ENCODE assay signal across 13 cellular contexts in the genomic region with DNA sequence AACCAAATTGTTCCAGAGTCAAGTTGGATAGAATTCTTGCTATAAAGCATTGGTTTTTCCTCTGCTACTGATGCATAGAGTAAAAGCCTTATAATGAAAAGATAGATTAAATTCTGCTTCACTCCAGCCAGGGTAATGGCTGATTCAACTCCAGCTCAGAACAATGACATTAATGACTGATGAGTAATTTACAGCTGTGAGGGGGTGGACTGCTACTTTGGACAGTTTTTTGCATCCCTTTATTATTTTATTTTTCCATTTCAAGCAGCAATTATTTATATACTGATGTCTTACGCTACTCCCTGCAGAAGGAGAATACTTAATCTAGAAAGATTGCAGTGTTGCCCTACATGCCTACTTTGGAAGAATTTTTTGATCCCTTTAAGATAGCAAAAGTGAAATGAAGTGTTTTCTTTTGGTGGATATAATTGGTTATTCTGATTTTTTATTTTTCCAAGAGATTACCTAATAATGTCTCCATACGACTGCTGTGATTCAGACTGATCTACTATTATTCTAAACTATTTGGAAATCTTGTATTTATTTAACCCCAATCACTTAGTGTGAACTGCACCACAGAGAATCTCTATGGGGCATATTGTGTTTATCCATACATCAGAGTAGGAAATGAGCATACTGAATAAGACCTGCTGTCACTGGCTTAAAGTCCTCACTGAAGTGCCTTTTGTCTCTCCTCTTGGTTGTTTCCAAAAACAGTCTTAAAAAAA.
DNase-seq lines count a peak whose midpoint lies in the region; TF ChIP-seq lines count a peak whose summit lies in the region.
"Had no signal": no experiment of that assay in that cellular context is flagged by ENCODE, and none has a peak within 500 bp of the region (broad histone marks: within the 10 kb centered on the region; RNA-seq: fewer than 3 reads in every experiment).

No MANE protein-coding gene starts in this region.

- intact Hi-C loops in activated T-helper 1 cell treated with anti-CD3 and anti-CD28 coated beads, Interleukin-12 subunit alpha, Interleukin-12 subunit beta, Interleukin-2, Interleukin-4 antibody, amounts not matched to agents 30 ng/mL and 10 ng/mL and 1 ng/mL, durations not matched to agents 14 hours and 24 hours and 36 hours (cut with micrococcal nuclease), result no loop called here

- H3K4me3 Mint-ChIP-seq in activated T-helper 1 cell treated with anti-CD3 and anti-CD28 coated beads, Interleukin-12 subunit alpha, Interleukin-12 subunit beta, Interleukin-2, Interleukin-4 antibody, amounts not matched to agents 30 ng/mL and 10 ng/mL and 1 ng/mL, durations not matched to agents 14 hours and 24 hours and 36 hours, result no peak overlapping the region
- H3K4me3 Mint-ChIP-seq: activated naive CD8-positive, alpha-beta T cell; IgD-negative memory B cell had no signal

- H3K9me3 ChIP-seq in tibial nerve, result peaks cover 0 to 3% (median 0%) of the 10 kb centered on the region in 4 donors
- H3K9me3 ChIP-seq: esophagus muscularis mucosa had no signal

- no peak for TF ChIP-seq POLR2A in tibial nerve (IDR thresholded peaks at IDR 0.05)

- H3K27me3 ChIP-seq in tibial nerve, result no peaks in the 10 kb centered on the region
- H3K27me3 ChIP-seq: esophagus muscularis mucosa had no signal

- peak; percentile 21 for DNase-seq in A172 (ENCODE audit: low spot score)
- peak; percentile 19 for DNase-seq in HS-5 (ENCODE audit: low read depth)
- peak; percentile 32 for DNase-seq in astrocyte of the hippocampus (ENCODE audit: low read depth, low spot score)
- peak; percentile 43 for DNase-seq in hepatic stellate cell (ENCODE audit: low spot score)
- DNase-seq in ureter (ENCODE audit: low spot score), result no peak
- no peak for DNase-seq in activated T-helper 1 cell treated with anti-CD3 and anti-CD28 coated beads, Interleukin-12 subunit alpha, Interleukin-12 subunit beta, Interleukin-2, Interleukin-4 antibody, amounts not matched to agents 30 ng/mL and 10 ng/mL and 1 ng/mL, durations not matched to agents 14 hours and 24 hours and 36 hours (ENCODE audit: low spot score)
- DNase-seq in tibial nerve (ENCODE audit: low spot score in 2 of 2), result no peak
- no peak for DNase-seq in T-helper 2 cell
- DNase-seq: mesenchymal stem cell, NCI-H1417 treated with DMSO at 0.1 percent for 48 hours had no signal

- no peaks in the 10 kb centered on the region for H3K4me1 Mint-ChIP-seq in activated T-helper 1 cell treated with anti-CD3 and anti-CD28 coated beads, Interleukin-12 subunit alpha, Interleukin-12 subunit beta, Interleukin-2, Interleukin-4 antibody, amounts not matched to agents 30 ng/mL and 10 ng/mL and 1 ng/mL, durations not matched to agents 14 hours and 24 hours and 36 hours (ENCODE audit: low read depth)

- H3K9me3 Mint-ChIP-seq in activated T-helper 1 cell treated with anti-CD3 and anti-CD28 coated beads, Interleukin-12 subunit alpha, Interleukin-12 subunit beta, Interleukin-2, Interleukin-4 antibody, amounts not matched to agents 30 ng/mL and 10 ng/mL and 1 ng/mL, durations not matched to agents 14 hours and 24 hours and 36 hours, result peaks cover 11% of the 10 kb centered on the region
- H3K9me3 Mint-ChIP-seq: IgD-negative memory B cell had no signal

- H3K27ac Mint-ChIP-seq in activated T-helper 1 cell treated with anti-CD3 and anti-CD28 coated beads, Interleukin-12 subunit alpha, Interleukin-12 subunit beta, Interleukin-2, Interleukin-4 antibody, amounts not matched to agents 30 ng/mL and 10 ng/mL and 1 ng/mL, durations not matched to agents 14 hours and 24 hours and 36 hours, result no peak overlapping the region
- H3K27ac Mint-ChIP-seq: activated naive CD8-positive, alpha-beta T cell; IgD-negative memory B cell had no signal

- H3K27me3 Mint-ChIP-seq in activated T-helper 1 cell treated with anti-CD3 and anti-CD28 coated beads, Interleukin-12 subunit alpha, Interleukin-12 subunit beta, Interleukin-2, Interleukin-4 antibody, amounts not matched to agents 30 ng/mL and 10 ng/mL and 1 ng/mL, durations not matched to agents 14 hours and 24 hours and 36 hours (ENCODE audit: insufficient read depth), result no peaks in the 10 kb centered on the region
- H3K27me3 Mint-ChIP-seq: IgD-negative memory B cell had no signal

- TF ChIP-seq CTCF in tibial nerve (IDR thresholded peaks at IDR 0.05), result no peak

- no peak for TF ChIP-seq EP300 in tibial nerve (IDR thresholded peaks at IDR 0.05)

- H3K36me3 ChIP-seq in tibial nerve, result no peaks in the 10 kb centered on the region
- H3K36me3 ChIP-seq: esophagus muscularis mucosa had no signal

- H3K4me3 ChIP-seq in tibial nerve, result no peak overlapping the region
- H3K4me3 ChIP-seq: esophagus muscularis mucosa had no signal

- H3K27ac ChIP-seq in tibial nerve, result no peak overlapping the region
- H3K27ac ChIP-seq: esophagus muscularis mucosa had no signal

- H3K4me1 ChIP-seq in tibial nerve, result no peaks in the 10 kb centered on the region
- H3K4me1 ChIP-seq: esophagus muscularis mucosa had no signal

- H3K36me3 Mint-ChIP-seq in activated T-helper 1 cell treated with anti-CD3 and anti-CD28 coated beads, Interleukin-12 subunit alpha, Interleukin-12 subunit beta, Interleukin-2, Interleukin-4 antibody, amounts not matched to agents 30 ng/mL and 10 ng/mL and 1 ng/mL, durations not matched to agents 14 hours and 24 hours and 36 hours (ENCODE audit: low read depth), result no peaks in the 10 kb centered on the region

- 36 to 42% methylated on average over 2 of the region's 2 CpGs for WGBS in tibial nerve, 2 donors

Comparison
In these comparisons a context has a peak if more than half of its experiments do, and no peak if none do; other contexts are left out.
1. DNase-seq: peak in A172 (single experiment), HS-5 (single experiment), astrocyte of the hippocampus (single experiment) and hepatic stellate cell (single experiment); none in ureter (single experiment), activated T-helper 1 cell treated with anti-CD3 and anti-CD28 coated beads, Interleukin-12 subunit alpha, Interleukin-12 subunit beta, Interleukin-2, Interleukin-4 antibody, amounts not matched to agents 30 ng/mL and 10 ng/mL and 1 ng/mL, durations not matched to agents 14 hours and 24 hours and 36 hours (single experiment), tibial nerve (0 of 2) and T-helper 2 cell (0 of 5).